In the genomic region with DNA sequence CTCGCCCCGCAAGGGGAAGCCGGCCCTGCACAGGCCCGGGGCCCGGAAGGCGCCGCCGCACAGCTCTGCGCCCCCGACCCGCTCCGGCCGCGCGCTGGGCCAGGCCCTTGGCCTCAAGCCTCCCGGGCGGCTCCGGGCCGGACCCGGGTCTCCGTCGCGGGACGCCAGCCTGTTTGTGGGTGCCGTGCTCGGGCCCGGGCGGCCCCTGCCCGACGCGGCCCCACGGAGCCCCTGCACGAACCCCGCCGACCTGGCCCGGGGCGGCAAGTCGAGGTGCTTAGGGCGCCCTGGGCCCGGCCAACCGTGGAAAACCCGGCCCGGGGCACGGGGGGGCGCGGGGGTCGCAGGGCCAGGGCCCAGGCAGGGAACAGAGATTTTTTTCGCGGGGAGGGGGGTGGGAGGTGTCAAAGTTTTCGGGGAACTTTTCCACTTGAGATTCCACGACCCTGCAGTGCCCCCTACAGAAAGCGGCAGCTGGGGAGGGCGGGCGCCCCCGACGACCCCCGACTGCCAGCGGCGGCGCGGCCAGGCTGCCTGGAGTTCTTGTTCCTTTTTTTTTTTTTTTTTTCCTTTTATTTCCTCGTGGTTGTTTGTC, we compare ENCODE assay signal across 8 cellular contexts. TPM values are rescaled to one million over a fixed set of nuclear protein-coding genes. Genes with fewer than 3 reads are reported as not detected.
A peak's percentile ranks its signal among the peaks of the same experiment; 100 is the strongest.
DNase-seq lines count a peak whose midpoint lies in the region; TF ChIP-seq lines count a peak whose summit lies in the region.

No MANE protein-coding gene starts in this region.

- 1 to 2% (median 2%) methylated on average over 48 to 62 of the region's 62 CpGs for WGBS in adipose tissue, 3 donors

- H3K4me1 ChIP-seq in OCI-LY7 (ENCODE audit: insufficient read depth, low read length, poor library complexity, severe bottlenecking) = peaks cover 35% of the 10 kb centered on the region
- H3K4me1 ChIP-seq in iPS-15b (ENCODE audit: control insufficient read depth, insufficient read depth, low read length) = peaks cover 17% of the 10 kb centered on the region

- H3K79me2 ChIP-seq in OCI-LY7 (ENCODE audit: insufficient read depth, low read depth, low read length) = peaks cover 42% of the 10 kb centered on the region

- H3K27me3 ChIP-seq in AG04450 (ENCODE audit: control insufficient read depth, insufficient read depth, low read length) = no peaks in the 10 kb centered on the region
- H3K27me3 ChIP-seq in iPS-15b (ENCODE audit: control insufficient read depth, insufficient read depth, low read length) = no peaks in the 10 kb centered on the region

- H3K4me2 ChIP-seq in OCI-LY7 (ENCODE audit: low read length) = peak overlapping the region; percentile 97

- H3K27ac ChIP-seq in AG04450 (ENCODE audit: low read depth, low read length) = peak overlapping the region; percentile 96
- peak overlapping the region; percentile 50 for H3K27ac ChIP-seq in OCI-LY7 (ENCODE audit: low read depth, low read length, poor library complexity, severe bottlenecking)
- peak overlapping the region; percentile 88 for H3K27ac ChIP-seq in adipose tissue (ENCODE audit: low read depth, low read length)

- peak overlapping the region; percentile 44 for H3K4me3 ChIP-seq in AG04450 (ENCODE audit: low read depth, low read length)
- peak overlapping the region; percentile 98 for H3K4me3 ChIP-seq in OCI-LY7 (ENCODE audit: low read depth, low read length, poor library complexity, severe bottlenecking)
- peak overlapping the region; percentile 90 for H3K4me3 ChIP-seq in iPS-15b (ENCODE audit: low read depth, low read length)

- H3K9me2 ChIP-seq in OCI-LY7 (ENCODE audit: insufficient read depth, low read length) = no peaks in the 10 kb centered on the region

- peak overlapping the region; percentile 72 for H3K9ac ChIP-seq in iPS-15b (ENCODE audit: low read depth, low read length)

- peak overlapping the region; percentile 86 for H2AFZ ChIP-seq in OCI-LY7 (ENCODE audit: low read length)

- CTCF ChIA-PET in AG04450 (lab: Charles Lee) = interaction anchor here (0.7 to 1.6 kb wide), 18 partner anchors 9 to 420 kb away, joined by 3 to 7 read pairs (median 4); no protein-coding TSS in a partner anchor
- CTCF ChIA-PET in OCI-LY7 (lab: Charles Lee; ENCODE audit: unreplicated experiment) = no interaction called here

- no peak for DNase-seq in AG04450 (ENCODE audit: low read depth, low spot score)
- peak; percentile 84 for DNase-seq in GM20000 (ENCODE audit: low spot score)
- DNase-seq in OCI-LY7 (ENCODE audit: low spot score) = no peak
- DNase-seq in stimulated activated CD4-positive, alpha-beta T cell treated with anti-CD3 and anti-CD28 coated beads, Interleukin-15, amount 100 ng/mL, for 24 hours = peak; percentile 62
- no peak for DNase-seq in NCI-H1436 (lab: John Stamatoyannopoulos, UW)
- no peak for DNase-seq in NCI-H1694 (lab: John Stamatoyannopoulos, UW)

- POLR2A ChIA-PET in AG04450 (lab: Yijun Ruan, JAX) (interaction anchor here (0.6 to 1.5 kb wide), 16 partner anchors 11 to 415 kb away, joined by 3 to 12 read pairs (median 5); a partner anchor contains a TSS), OCI-LY7 (lab: Charles Lee) (interaction anchor here (0.6 kb wide), 2 partner anchors 211 to 382 kb away, joined by 5 read pairs; a partner anchor contains a TSS)

- H3K36me3 ChIP-seq in OCI-LY7 (ENCODE audit: insufficient read depth, low read length) (peaks cover 15% of the 10 kb centered on the region), iPS-15b (ENCODE audit: control insufficient read depth, insufficient read depth, low read length) (no peaks in the 10 kb centered on the region)

- peaks cover 35% of the 10 kb centered on the region for H4K20me1 ChIP-seq in OCI-LY7 (ENCODE audit: insufficient read depth, low read length)

- intact Hi-C loops in OCI-LY7 (cut with micrococcal nuclease; ENCODE audit: unreplicated experiment) = loop anchor here (2.0 to 10.0 kb wide), 3 partner anchors 42 to 413 kb away; a partner anchor contains a TSS

- TF ChIP-seq CTCF in AG04450 (IDR thresholded peaks at IDR 0.05; ENCODE audit: low read depth, low read length) (no peak), GM20000 (IDR thresholded peaks at IDR 0.05; ENCODE audit: extremely low read depth, missing control alignments) (peak; percentile 14), OCI-LY7 (conservative IDR thresholded peaks at IDR 0.05; ENCODE audit: low read length) (no peak; the same call in 1 of the 2 replicates)

- H3K9me3 ChIP-seq in AG04450 (ENCODE audit: control insufficient read depth, insufficient read depth, low read length) (peaks cover 5% of the 10 kb centered on the region; the same call in 1 of the 2 replicates), OCI-LY7 (ENCODE audit: low read length) (no peaks in the 10 kb centered on the region), iPS-15b (ENCODE audit: control insufficient read depth, insufficient read depth, low read length) (no peaks in the 10 kb centered on the region)

- no TSS peak for BruUV-seq in OCI-LY7 (replicated peaks; lab: Mats Ljungman, UMichigan)

RNA-seq across cellular contexts. Expression of a gene that starts 0.8 kb away (rescaled TPM):
- polyA plus RNA-seq in AG04450 (2011; rRNA removed) (43.8 and 51.9 TPM in 2 replicates), adipose tissue (10 to 100 TPM; 21.7 to 36.9 (median 35.9) TPM)
- 24.5 and 29.6 TPM in 2 replicates for polyA minus RNA-seq in AG04450 (2011; rRNA and poly(A)+ RNA removed)
- 48.2 and 50.5 TPM in 2 replicates for total RNA-seq in OCI-LY7 (2014; rRNA removed; shearing (Covaris generic))
- total RNA-seq in OCI-LY7 (2022) = 84.2 and 89.5 TPM in 2 replicates

RNA-seq across cellular contexts. Expression of a gene that starts 42.3 kb away (rescaled TPM):
- 3.6 and 5.1 TPM in 2 replicates for polyA plus RNA-seq in AG04450 (2011; rRNA removed)
- polyA minus RNA-seq in AG04450 (2011; rRNA and poly(A)+ RNA removed) = 4.6 and 8.0 TPM in 2 replicates
- total RNA-seq in OCI-LY7 (2014; rRNA removed; shearing (Covaris generic)) = 3.4 and 4.7 TPM in 2 replicates
- total RNA-seq in OCI-LY7 (2022) = 9.6 and 11.5 TPM in 2 replicates
- 10 to 100 TPM; 25.9 to 48.6 (median 33.4) TPM for polyA plus RNA-seq in adipose tissue

Comparison
In these comparisons a context has a peak if more than half of its experiments do, and no peak if none do; other contexts are left out.
1. DNase-seq: peak in GM20000 (single experiment) and stimulated activated CD4-positive, alpha-beta T cell treated with anti-CD3 and anti-CD28 coated beads, Interleukin-15, amount 100 ng/mL, for 24 hours (single experiment); none in AG04450 (single experiment), OCI-LY7 (single experiment), NCI-H1436 (single experiment) and NCI-H1694 (single experiment).
2. H3K4me3 ChIP-seq: peak in every context shown above with its lines; median percentile 98 in OCI-LY7; 90 in iPS-15b; 44 in AG04450.
3. Peak in every context shown above with its lines, with median percentiles within 50 percentile points of each other: H3K27ac ChIP-seq.